In the genomic region with DNA sequence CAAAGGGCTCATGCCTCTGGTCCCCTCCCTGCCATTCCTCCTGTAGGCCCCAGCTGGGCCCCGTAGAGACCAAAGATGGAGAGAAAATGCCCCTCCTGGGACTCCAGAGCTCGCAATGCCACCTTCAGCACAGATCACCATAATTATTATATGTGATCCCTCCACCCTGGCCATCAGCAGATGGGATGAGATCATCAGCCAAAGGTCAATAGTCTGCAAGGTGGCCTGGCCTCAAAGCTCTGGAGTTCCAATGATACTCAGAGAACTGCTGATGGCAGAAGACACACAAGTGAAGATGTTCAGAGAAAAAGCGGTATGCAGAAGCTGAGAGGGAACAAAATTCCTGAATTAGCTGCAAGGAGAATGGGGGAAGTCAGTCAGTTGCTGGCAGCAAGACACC, we compare ENCODE assay signal across 1 cellular context.
TF ChIP-seq lines count a peak whose summit lies in the region.

No MANE protein-coding gene starts in this region.

TF ChIP-seq in HepG2, 621 proteins besides CTCF, POLR2A, EP300 and RAD21:
- TF ChIP-seq JUN (CRISPR knock-in tag; IDR thresholded peaks at IDR 0.05) (peak; percentile 64; the same call in 1 of the 2 replicates), ZNF672 (CRISPR knock-in tag; IDR thresholded peaks at IDR 0.05) (no peak), KLF16 (CRISPR knock-in tag; IDR thresholded peaks at IDR 0.05) (0 out of 4 replicates have a peak, but pooled peaks of 1 of the 2 experiments have one; percentile 16), FOSL2 (CRISPR knock-in tag; IDR thresholded peaks at IDR 0.05) (peak; percentile 48)
- TF ChIP-seq, protein P1, sequence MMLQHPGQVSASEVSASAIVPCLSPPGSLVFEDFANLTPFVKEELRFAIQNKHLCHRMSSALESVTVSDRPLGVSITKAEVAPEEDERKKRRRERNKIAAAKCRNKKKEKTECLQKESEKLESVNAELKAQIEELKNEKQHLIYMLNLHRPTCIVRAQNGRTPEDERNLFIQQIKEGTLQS (CRISPR knock-in tag; IDR thresholded peaks at IDR 0.05), result peak; percentile 71
